Comparison of ENCODE assay signal across 16 cellular contexts in the genomic region with DNA sequence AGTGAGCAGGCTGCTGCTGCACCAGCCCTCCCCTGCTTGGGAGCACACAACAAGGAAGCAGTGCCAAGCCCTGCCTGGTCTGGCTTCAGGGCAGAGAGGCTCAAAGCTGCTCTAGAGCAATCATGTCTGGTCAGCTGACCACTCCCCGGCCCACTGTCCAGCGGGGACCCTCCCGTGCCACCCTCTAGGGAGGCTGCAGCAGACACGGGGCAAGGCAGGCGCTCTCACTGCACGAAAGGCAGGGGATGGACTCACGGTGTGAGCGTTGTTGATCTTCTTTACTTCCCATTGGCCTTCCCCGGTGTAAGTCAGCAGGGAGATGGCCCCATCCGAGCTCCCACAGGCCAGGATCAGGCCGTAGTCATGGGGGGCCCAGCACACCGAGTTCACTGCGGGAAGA. TPM values are rescaled to one million over a fixed set of nuclear protein-coding genes. Genes with fewer than 3 reads are reported as not detected.
DNase-seq lines count a peak whose midpoint lies in the region; ATAC-seq and TF ChIP-seq lines count a peak whose summit lies in the region.
"Had no signal": no experiment of that assay in that cellular context is flagged by ENCODE, and none has a peak within 500 bp of the region (broad histone marks: within the 10 kb centered on the region; RNA-seq: fewer than 3 reads in every experiment).

No MANE protein-coding gene starts in this region.

- peak overlapping the region; percentile 48 to 55 for H3K27ac Mint-ChIP-seq in activated naive CD4-positive, alpha-beta T cell treated with anti-CD3 and anti-CD28 coated beads, Interleukin-2, amount 50 U/mL, for 72 hours
- peak overlapping the region; percentile 14 for H3K27ac Mint-ChIP-seq in stimulated activated naive B cell treated with anti-CD40 and anti-IgM and Interleukin-4, amounts not matched to agents 10 μg/mL and 1 μg/mL and 100 μg/mL, for 72 hours
- H3K27ac Mint-ChIP-seq in activated CD4-positive, alpha-beta T cell treated with anti-CD3 and anti-CD28 coated beads, Interleukin-2, amount 10 ng/mL, durations not matched to agents 24 days and 14 days: no peak overlapping the region

- no peak for ATAC-seq in activated naive CD4-positive, alpha-beta T cell treated with anti-CD3 and anti-CD28 coated beads, Interleukin-2, amount 50 U/mL, for 72 hours
- peak; percentile 27 for ATAC-seq in left lobe of liver
- ATAC-seq in stimulated activated naive B cell treated with anti-CD40 and anti-IgM and Interleukin-4, amounts not matched to agents 10 μg/mL and 1 μg/mL and 100 μg/mL, for 72 hours (replicated peaks): no peak

- no peak for DNase-seq in activated naive CD4-positive, alpha-beta T cell treated with anti-CD3 and anti-CD28 coated beads, Interleukin-2, amount 50 U/mL, for 72 hours (ENCODE audit: low spot score in 2 of 2)
- no peak for DNase-seq in activated naive CD4-positive, alpha-beta T cell (lab: John Stamatoyannopoulos, UW)
- DNase-seq in left lobe of liver (ENCODE audit: low spot score) (no peak), putamen (ENCODE audit: low spot score) (no peak)
- DNase-seq in stimulated activated naive B cell treated with anti-CD40 and anti-IgM and Interleukin-4, amounts not matched to agents 10 μg/mL and 1 μg/mL and 100 μg/mL, for 72 hours: no peak
- no peak for DNase-seq in activated CD4-positive, alpha-beta T cell treated with anti-CD3 and anti-CD28 coated beads, Interleukin-2, amount 10 ng/mL, durations not matched to agents 24 days and 14 days
- DNase-seq: AML-193, DMS 273 treated with DMSO at 0.1 percent for 48 hours, GF-D8, NCI-H1092, NCI-H2081 treated with DMSO at 0.1 percent for 48 hours, NCI-H510A treated with DMSO at 0.1 percent for 48 hours had no signal

- H3K27me3 Mint-ChIP-seq in stimulated activated naive B cell treated with anti-CD40 and anti-IgM and Interleukin-4, amounts not matched to agents 10 μg/mL and 1 μg/mL and 100 μg/mL, for 72 hours: no peaks in the 10 kb centered on the region
- no peaks in the 10 kb centered on the region for H3K27me3 Mint-ChIP-seq in activated CD4-positive, alpha-beta T cell treated with anti-CD3 and anti-CD28 coated beads, Interleukin-2, amount 10 ng/mL, durations not matched to agents 24 days and 14 days

- CTCF ChIA-PET in HEK293 (lab: Yijun Ruan, JAX): interaction anchor here (0.7 kb wide), 1 partner anchor 34 kb away, joined by 3 read pairs; no protein-coding TSS in a partner anchor

- no peaks in the 10 kb centered on the region for H3K9me3 Mint-ChIP-seq in activated naive CD4-positive, alpha-beta T cell treated with anti-CD3 and anti-CD28 coated beads, Interleukin-2, amount 50 U/mL, for 72 hours
- no peaks in the 10 kb centered on the region for H3K9me3 Mint-ChIP-seq in stimulated activated naive B cell treated with anti-CD40 and anti-IgM and Interleukin-4, amounts not matched to agents 10 μg/mL and 1 μg/mL and 100 μg/mL, for 72 hours
- no peaks in the 10 kb centered on the region for H3K9me3 Mint-ChIP-seq in activated CD4-positive, alpha-beta T cell treated with anti-CD3 and anti-CD28 coated beads, Interleukin-2, amount 10 ng/mL, durations not matched to agents 24 days and 14 days
- H3K9me3 Mint-ChIP-seq: CD14-positive monocyte had no signal

- POLR2A ChIA-PET in HEK293 (lab: Yijun Ruan, JAX): no interaction called here

- H3K4me1 ChIP-seq in HEK293 (ENCODE audit: control insufficient read depth, insufficient read depth, low read length): no peaks in the 10 kb centered on the region

- no peak for TF ChIP-seq CTCF in HEK293 (tag by site-specific recombination; IDR thresholded peaks at IDR 0.05)

- H3K36me3 ChIP-seq in HEK293 (ENCODE audit: control insufficient read depth in 2 of 2, insufficient read depth in 1 of 2, low read length in 2 of 2): peaks cover 21 to 94% of the 10 kb centered on the region in 2 experiments

- peaks cover 2 to 6% of the 10 kb centered on the region in 2 donors for H3K4me1 Mint-ChIP-seq in stimulated activated naive B cell treated with anti-CD40 and anti-IgM and Interleukin-4, amounts not matched to agents 10 μg/mL and 1 μg/mL and 100 μg/mL, for 72 hours
- peaks cover 2% of the 10 kb centered on the region for H3K4me1 Mint-ChIP-seq in activated CD4-positive, alpha-beta T cell treated with anti-CD3 and anti-CD28 coated beads, Interleukin-2, amount 10 ng/mL, durations not matched to agents 24 days and 14 days

- H3K4me3 Mint-ChIP-seq in stimulated activated naive B cell treated with anti-CD40 and anti-IgM and Interleukin-4, amounts not matched to agents 10 μg/mL and 1 μg/mL and 100 μg/mL, for 72 hours: no peak overlapping the region
- H3K4me3 Mint-ChIP-seq in activated CD4-positive, alpha-beta T cell treated with anti-CD3 and anti-CD28 coated beads, Interleukin-2, amount 10 ng/mL, durations not matched to agents 24 days and 14 days: no peak overlapping the region
- H3K4me3 Mint-ChIP-seq: CD14-positive monocyte had no signal

- peaks cover 0 to 21% of the 10 kb centered on the region in 2 donors for H3K36me3 Mint-ChIP-seq in activated naive CD4-positive, alpha-beta T cell treated with anti-CD3 and anti-CD28 coated beads, Interleukin-2, amount 50 U/mL, for 72 hours
- peaks cover 46 to 58% of the 10 kb centered on the region in 2 donors for H3K36me3 Mint-ChIP-seq in stimulated activated naive B cell treated with anti-CD40 and anti-IgM and Interleukin-4, amounts not matched to agents 10 μg/mL and 1 μg/mL and 100 μg/mL, for 72 hours
- H3K36me3 Mint-ChIP-seq in activated CD4-positive, alpha-beta T cell treated with anti-CD3 and anti-CD28 coated beads, Interleukin-2, amount 10 ng/mL, durations not matched to agents 24 days and 14 days (ENCODE audit: low read depth): peaks cover 56% of the 10 kb centered on the region

- no peak overlapping the region for H3K4me3 ChIP-seq in HEK293 (ENCODE audit: low read depth, low read length)

- H3K27ac ChIP-seq in HEK293 (ENCODE audit: extremely low read depth, low read depth, low read length): no peak overlapping the region

- intact Hi-C loops in activated CD4-positive, alpha-beta T cell treated with anti-CD3 and anti-CD28 coated beads, Interleukin-2, amount 10 ng/mL, durations not matched to agents 24 days and 14 days (cut with micrococcal nuclease): no loop called here

- H3K9me3 ChIP-seq in HEK293 (ENCODE audit: control insufficient read depth, insufficient read depth, low read depth, low read length): no peaks in the 10 kb centered on the region

TF ChIP-seq in HEK293, 187 proteins besides CTCF, POLR2A, EP300 and RAD21:
- TF ChIP-seq ZNF274 (IDR thresholded peaks at IDR 0.05; ENCODE audit: low read length) (no peak), ZNF274 (tag by site-specific recombination; IDR thresholded peaks at IDR 0.05; ENCODE audit: borderline replicate concordance) (no peak), ZNF473 (tag by site-specific recombination; IDR thresholded peaks at IDR 0.05) (no peak), KLF10 (tag by site-specific recombination; IDR thresholded peaks at IDR 0.05) (no peak), ZNF747 (tag by site-specific recombination; IDR thresholded peaks at IDR 0.05) (no peak), ZNF701 (tag by site-specific recombination; IDR thresholded peaks at IDR 0.05) (no peak), ZFP37 (tag by site-specific recombination; IDR thresholded peaks at IDR 0.05) (no peak), ZNF558 (tag by site-specific recombination; IDR thresholded peaks at IDR 0.05) (no peak), ZIC2 (tag by site-specific recombination; IDR thresholded peaks at IDR 0.05) (peak; percentile 97), ZNF600 (tag by site-specific recombination; IDR thresholded peaks at IDR 0.05) (0 out of 2 replicates have a peak, but pooled peaks have one; percentile 39), ZNF658 (tag by site-specific recombination; IDR thresholded peaks at IDR 0.05) (no peak), FEZF1 (tag by site-specific recombination; IDR thresholded peaks at IDR 0.05) (no peak), ZNF416 (tag by site-specific recombination; IDR thresholded peaks at IDR 0.05) (no peak)
- TF ChIP-seq, protein P1, sequence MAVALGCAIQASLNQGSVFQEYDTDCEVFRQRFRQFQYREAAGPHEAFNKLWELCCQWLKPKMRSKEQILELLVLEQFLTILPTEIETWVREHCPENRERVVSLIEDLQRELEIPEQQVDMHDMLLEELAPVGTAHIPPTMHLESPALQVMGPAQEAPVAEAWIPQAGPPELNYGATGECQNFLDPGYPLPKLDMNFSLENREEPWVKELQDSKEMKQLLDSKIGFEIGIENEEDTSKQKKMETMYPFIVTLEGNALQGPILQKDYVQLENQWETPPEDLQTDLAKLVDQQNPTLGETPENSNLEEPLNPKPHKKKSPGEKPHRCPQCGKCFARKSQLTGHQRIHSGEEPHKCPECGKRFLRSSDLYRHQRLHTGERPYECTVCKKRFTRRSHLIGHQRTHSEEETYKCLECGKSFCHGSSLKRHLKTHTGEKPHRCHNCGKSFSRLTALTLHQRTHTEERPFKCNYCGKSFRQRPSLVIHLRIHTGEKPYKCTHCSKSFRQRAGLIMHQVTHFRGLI (tag by site-specific recombination; IDR thresholded peaks at IDR 0.05): no peak
- TF ChIP-seq, protein P2, sequence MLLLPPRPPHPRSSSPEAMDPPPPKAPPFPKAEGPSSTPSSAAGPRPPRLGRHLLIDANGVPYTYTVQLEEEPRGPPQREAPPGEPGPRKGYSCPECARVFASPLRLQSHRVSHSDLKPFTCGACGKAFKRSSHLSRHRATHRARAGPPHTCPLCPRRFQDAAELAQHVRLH (tag by site-specific recombination; IDR thresholded peaks at IDR 0.05): no peak
- TF ChIP-seq, protein P3, sequence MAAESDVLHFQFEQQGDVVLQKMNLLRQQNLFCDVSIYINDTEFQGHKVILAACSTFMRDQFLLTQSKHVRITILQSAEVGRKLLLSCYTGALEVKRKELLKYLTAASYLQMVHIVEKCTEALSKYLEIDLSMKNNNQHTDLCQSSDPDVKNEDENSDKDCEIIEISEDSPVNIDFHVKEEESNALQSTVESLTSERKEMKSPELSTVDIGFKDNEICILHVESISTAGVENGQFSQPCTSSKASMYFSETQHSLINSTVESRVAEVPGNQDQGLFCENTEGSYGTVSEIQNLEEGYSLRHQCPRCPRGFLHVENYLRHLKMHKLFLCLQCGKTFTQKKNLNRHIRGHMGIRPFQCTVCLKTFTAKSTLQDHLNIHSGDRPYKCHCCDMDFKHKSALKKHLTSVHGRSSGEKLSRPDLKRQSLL (tag by site-specific recombination; IDR thresholded peaks at IDR 0.05): no peak
TF ChIP-seq in HEK293: peak in this region for 2.

RNA-seq across cellular contexts. Expression of a gene that starts 9.2 kb away (rescaled TPM):
- 100 to 1,000 TPM in 1 of 2 donors, 10 to 100 TPM in 1; 91.9 to 113 TPM for total RNA-seq in activated naive CD4-positive, alpha-beta T cell treated with anti-CD3 and anti-CD28 coated beads, Interleukin-2, amount 50 U/mL, for 72 hours
- total RNA-seq in left lobe of liver: 67.9 TPM
- total RNA-seq in activated CD4-positive, alpha-beta T cell treated with anti-CD3 and anti-CD28 coated beads, Interleukin-2, amount 10 ng/mL, durations not matched to agents 24 days and 14 days: 128 and 131 TPM in 2 replicates

RNA-seq across cellular contexts. Expression of a gene that starts 19.0 kb away (rescaled TPM):
- not detected for total RNA-seq in activated naive CD4-positive, alpha-beta T cell treated with anti-CD3 and anti-CD28 coated beads, Interleukin-2, amount 50 U/mL, for 72 hours
- 0.30 TPM for total RNA-seq in left lobe of liver
- total RNA-seq in activated CD4-positive, alpha-beta T cell treated with anti-CD3 and anti-CD28 coated beads, Interleukin-2, amount 10 ng/mL, durations not matched to agents 24 days and 14 days: 0.43 and 1.3 TPM in 2 replicates
- total RNA-seq: Daoy, MCF 10A had no signal
